Comparison of ENCODE assay signal across 8 cellular contexts in the genomic region with DNA sequence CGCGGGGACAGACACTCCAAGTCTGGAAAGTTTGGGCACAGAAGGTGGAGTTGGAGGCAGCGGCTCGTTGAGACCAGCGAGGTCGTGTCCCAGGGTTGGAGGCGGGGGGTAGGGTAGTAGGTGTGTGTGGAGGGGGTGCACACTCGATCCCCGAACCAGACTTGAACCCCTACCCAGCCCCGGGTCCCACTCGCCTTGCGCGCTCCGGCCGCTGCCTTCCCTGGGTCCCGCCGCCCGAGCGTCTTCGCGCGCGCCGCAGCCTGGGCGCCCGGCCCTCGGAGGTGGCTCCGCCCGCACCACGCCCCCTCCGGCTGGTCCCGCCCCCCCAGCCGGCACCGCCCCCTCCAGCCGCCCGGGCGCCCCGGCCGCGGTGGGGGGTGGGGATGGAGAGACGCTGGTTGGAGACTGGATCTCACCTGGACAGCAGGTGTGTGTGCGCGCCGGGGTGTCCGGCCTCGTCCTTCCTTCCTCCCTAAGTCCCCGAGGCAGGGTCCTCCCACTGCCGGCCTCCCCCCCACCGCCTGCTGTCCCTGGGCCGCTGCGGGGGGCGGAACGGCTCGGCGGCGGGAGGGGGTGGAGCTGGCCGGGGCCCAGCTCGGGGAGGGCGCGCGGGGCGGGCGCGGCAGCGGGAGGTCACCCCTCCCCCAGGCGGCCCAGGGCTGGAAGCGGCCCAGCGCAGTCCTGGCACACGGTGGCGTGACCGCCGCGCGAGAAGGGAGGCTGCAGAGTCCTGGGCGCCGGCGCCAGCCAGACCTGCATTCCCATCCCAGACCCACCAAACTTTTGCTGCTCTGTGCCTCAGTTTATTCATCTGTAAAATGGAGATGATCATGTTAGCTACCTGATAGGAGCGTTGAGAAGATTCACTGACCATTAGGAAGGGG. TPM values are rescaled to one million over a fixed set of nuclear protein-coding genes. Genes with fewer than 3 reads are reported as not detected.
DNase-seq lines count a peak whose midpoint lies in the region; TF ChIP-seq lines count a peak whose summit lies in the region.

A gene (minus strand): TSS at position 255 of the 884 bp plus-strand sequence. CDS start 3,034 bp downstream, outside the sequence.

- TF ChIP-seq EP300 in tibial nerve (IDR thresholded peaks at IDR 0.05) = peak in 1 of 2 donors; percentile 62

- H3K4me1 ChIP-seq in ES-I3 (ENCODE audit: insufficient read depth, low read length) (peaks cover 16% of the 10 kb centered on the region; the same call in 1 of the 2 replicates), HAP-1 (peaks cover 6% of the 10 kb centered on the region; the same call in 1 of the 2 replicates), adrenal gland (replicated peaks in 1 of 2) (peaks cover 26 to 33% of the 10 kb centered on the region in 2 donors), tibial nerve (peaks cover 0 to 65% (median 34%) of the 10 kb centered on the region in 4 donors)

- in situ Hi-C loops in HAP-1 (cut with MboI; ENCODE audit: low sequenced_read_pairs) = no loop called here

- H3K9me3 ChIP-seq in ES-I3 (ENCODE audit: control insufficient read depth, insufficient read depth, low read length) = no peaks in the 10 kb centered on the region
- H3K9me3 ChIP-seq in HAP-1 = no peaks in the 10 kb centered on the region
- no peaks in the 10 kb centered on the region for H3K9me3 ChIP-seq in adrenal gland (replicated peaks in 1 of 3)
- H3K9me3 ChIP-seq in tibial nerve = no peaks in the 10 kb centered on the region

- intact Hi-C loops in adrenal gland (cut with DNase I) (no loop called here), cardiac septum (cut with DNase I) (no loop called here)

- H3K4me3 ChIP-seq in HAP-1 = peak within 1 kb of the TSS; percentile 58
- peak within 1 kb of the TSS; percentile 60 to 83 (median 67) for H3K4me3 ChIP-seq in adrenal gland
- peak within 1 kb of the TSS; percentile 60 to 77 (median 62) for H3K4me3 ChIP-seq in tibial nerve

- TF ChIP-seq POLR2A in adrenal gland (IDR thresholded peaks at IDR 0.05) = peak in 1 of 2 donors; percentile 65
- TF ChIP-seq POLR2A in tibial nerve (IDR thresholded peaks at IDR 0.05) = peak; percentile 71 to 88

- peak within 1 kb of the TSS; percentile 67 for H3K9ac ChIP-seq in ES-I3 (ENCODE audit: low read depth, low read length)

- H3K36me3 ChIP-seq in ES-I3 (ENCODE audit: insufficient read depth, low read length) = no peaks in the 10 kb centered on the region
- no peaks in the 10 kb centered on the region; the same call in 1 of the 2 replicates for H3K36me3 ChIP-seq in HAP-1 (replicated peaks)
- peaks cover 0 to 18% of the 10 kb centered on the region in 2 donors for H3K36me3 ChIP-seq in adrenal gland (replicated peaks in 1 of 2)
- H3K36me3 ChIP-seq in tibial nerve = peaks cover 0 to 49% (median 13%) of the 10 kb centered on the region in 3 donors

- 0 to 2% (median 1%) methylated on average over 1 to 72 of the region's 78 CpGs for WGBS in adrenal gland, 4 donors
- 1 to 6% methylated on average over 17 to 31 of the region's 78 CpGs for WGBS in tibial nerve, 2 donors

- H3K27me3 ChIP-seq in HAP-1 (ENCODE audit: low read depth) (no peaks in the 10 kb centered on the region), adrenal gland (no peaks in the 10 kb centered on the region), tibial nerve (no peaks in the 10 kb centered on the region)

- H3K27ac ChIP-seq in adrenal gland (peak within 1 kb of the TSS; percentile 60 to 95 (median 77)), tibial nerve (peak within 1 kb of the TSS; percentile 82 to 96 (median 89))

- peak in 1 of 6 experiments; percentile 30 for TF ChIP-seq CTCF in adrenal gland (IDR thresholded peaks at IDR 0.05)
- TF ChIP-seq CTCF in tibial nerve (IDR thresholded peaks at IDR 0.05) = peak in 2 of 5 experiments; percentile 18 to 39

- peak; percentile 56 to 87 for DNase-seq in HAP-1 (ENCODE audit: low spot score in 2 of 2)
- peak; percentile 60 for DNase-seq in MV-4-11 (lab: John Stamatoyannopoulos, UW)
- DNase-seq in T follicular helper cell (ENCODE audit: low read depth) = peak; percentile 51
- DNase-seq in adrenal gland = peak; percentile 85 to 91 (median 88)
- DNase-seq in cardiac septum (ENCODE audit: low spot score) = peak; percentile 92
- peak; percentile 40 for DNase-seq in pons (ENCODE audit: low spot score)
- DNase-seq in tibial nerve (ENCODE audit: low spot score in 2 of 2) = peak; percentile 74 to 76

RNA-seq across cellular contexts. Expression of the gene that starts here (rescaled TPM):
- 100 to 1,000 TPM in 7 of 8 donors, 10 to 100 TPM in 1; 51.3 to 395 (median 194) TPM for total RNA-seq in adrenal gland
- 100 to 1,000 TPM in 1 of 3 donors, 10 to 100 TPM in 2; 44.4 to 149 (median 62.7) TPM for polyA plus RNA-seq in adrenal gland
- 499 TPM for total RNA-seq in cardiac septum
- total RNA-seq in tibial nerve = 100 to 1,000 TPM; 355 to 752 (median 582) TPM

Comparison
In these comparisons a context has a peak if more than half of its experiments do, and no peak if none do; other contexts are left out.
1. Peak in every context shown above with its lines: DNase-seq, H3K4me3 ChIP-seq and H3K27ac ChIP-seq.
2. DNase-seq: peak in every context shown above with its lines; median percentile 92 in cardiac septum; 88 in adrenal gland; 75 in tibial nerve; 72 in HAP-1; 60 in MV-4-11; 51 in T follicular helper cell; 40 in pons.